ENCODE assay signal across 8 cellular contexts in genomic region chr6:108559097-108559883, GRCh38. TPM values are rescaled to one million over a fixed set of nuclear protein-coding genes. Genes with fewer than 3 reads are reported as not detected.
A peak's percentile ranks its signal among the peaks of the same experiment; 100 is the strongest.
DNase-seq lines count a peak whose midpoint lies in the region; ATAC-seq and TF ChIP-seq lines count a peak whose summit lies in the region.

No MANE protein-coding gene starts in this region.

- under 1% methylated on average over 22 of the region's 84 CpGs for WGBS in right lobe of liver (ENCODE audit: insufficient coverage, low coverage, low lambda C conversion rate, missing lambda C conversion rate)

- TF ChIP-seq CTCF in AG04450 (IDR thresholded peaks at IDR 0.05; ENCODE audit: low read depth, low read length) (no peak), right lobe of liver (IDR thresholded peaks at IDR 0.05) (no peak)

- CTCF ChIA-PET in AG04450 (lab: Charles Lee): interaction anchor here (1.2 kb wide), 1 partner anchor 15 kb away, joined by 4 read pairs; no protein-coding TSS in a partner anchor

- ATAC-seq in HG03354 (IDR thresholded peaks at IDR 0.05; ENCODE audit: poor library complexity, severe bottlenecking, unreplicated experiment) (peak; percentile 49), right lobe of liver (peak; percentile 38 to 61 (median 53))

- peak; percentile 50 for TF ChIP-seq POLR2A in GM18951 (IDR thresholded peaks at IDR 0.05; ENCODE audit: extremely low read depth, insufficient read depth, insufficient read length)
- TF ChIP-seq POLR2A in right lobe of liver (IDR thresholded peaks at IDR 0.05): peak; percentile 91

- H3K9me3 ChIP-seq in AG04450 (ENCODE audit: control insufficient read depth, insufficient read depth, low read length) (peaks cover 3% of the 10 kb centered on the region; the same call in 1 of the 2 replicates), right lobe of liver (no peaks in the 10 kb centered on the region)

- intact Hi-C loops in right lobe of liver (cut with DNase I): loop anchor here in 1 of 2 donors (10.0 kb wide), 1 partner anchor 206 kb away; no protein-coding TSS in a partner anchor

- POLR2A ChIA-PET in AG04450 (lab: Yijun Ruan, JAX): interaction anchor here (0.6 to 3.2 kb wide), 15 partner anchors 14 to 714 kb away, joined by 3 to 17 read pairs (median 6); partner anchors contain the start of genes CEP57L1 and SESN1

- H3K4me3 ChIP-seq in AG04450 (ENCODE audit: low read depth, low read length) (peak overlapping the region; percentile 93), right lobe of liver (peak overlapping the region; percentile 90 to 93 (median 92))

- no peaks in the 10 kb centered on the region for H3K36me3 ChIP-seq in right lobe of liver

- H3K27ac ChIP-seq in AG04450 (ENCODE audit: low read depth, low read length) (peak overlapping the region; percentile 88), right lobe of liver (peak overlapping the region; percentile 98 to 99 (median 99))

- no peaks in the 10 kb centered on the region for H3K27me3 ChIP-seq in AG04450 (ENCODE audit: control insufficient read depth, insufficient read depth, low read length)
- no peaks in the 10 kb centered on the region for H3K27me3 ChIP-seq in right lobe of liver

- peaks cover 0 to 49% (median 16%) of the 10 kb centered on the region in 4 donors for H3K4me1 ChIP-seq in right lobe of liver

- DNase-seq in AG04450 (ENCODE audit: low read depth, low spot score) (no peak), NCI-H748 treated with DMSO at 0.1 percent for 48 hours (lab: John Stamatoyannopoulos, UW) (peak; percentile 78), dermis blood vessel endothelial cell (peak; percentile 90), right lobe of liver (peak; percentile 95 to 97 (median 96))
- peak; percentile 87 for DNase-seq in activated CD4-positive, alpha-beta T cell treated with anti-CD3 and anti-CD28 coated beads, Interleukin-2, amount 50 U/mL, for 4 hours
- peak; percentile 87 for DNase-seq in stimulated activated CD4-positive, alpha-beta T cell treated with anti-CD3 and anti-CD28 coated beads, Interleukin-4, amount 100 ng/mL, for 24 hours

- in situ Hi-C loops in GM18951 (cut with MboI; ENCODE audit: low sequenced_read_pairs, unreplicated experiment): no loop called here

RNA-seq across cellular contexts. Expression of gene FOXO3, which starts 1.4 kb away (rescaled TPM):
- 32.7 and 36.7 TPM in 2 replicates for polyA plus RNA-seq in AG04450 (2011; rRNA removed)
- polyA minus RNA-seq in AG04450 (2011; rRNA and poly(A)+ RNA removed): 136 and 171 TPM in 2 replicates
- total RNA-seq in dermis blood vessel endothelial cell (21.3 and 22.2 TPM in 2 replicates), right lobe of liver (10 to 100 TPM; 18.1 to 45.2 (median 23.8) TPM)
